ENCODE assay signal across 32 cellular contexts in genomic region chr15:36731025-36731424, GRCh38.
"Had no signal": no experiment of that assay in that cellular context is flagged by ENCODE, and none has a peak within 500 bp of the region (broad histone marks: within the 10 kb centered on the region; RNA-seq: fewer than 3 reads in every experiment).

No MANE protein-coding gene starts in this region.

- H2AFZ ChIP-seq: hepatocyte had no signal

- H3K36me3 ChIP-seq: ascending aorta, breast epithelium, cardiac muscle cell, colonic mucosa, esophagus squamous epithelium, gastroesophageal sphincter, heart right ventricle, WERI-Rb-1 had no signal

- H3K4me1 ChIP-seq: ascending aorta, breast epithelium, colonic mucosa, esophagus squamous epithelium, gastroesophageal sphincter had no signal

- H3K27me3 ChIP-seq: ascending aorta, breast epithelium, cardiac muscle cell, colonic mucosa, esophagus squamous epithelium, gastroesophageal sphincter, heart right ventricle, hepatocyte had no signal

- H3K4me3 ChIP-seq: ascending aorta, breast epithelium, cardiac muscle cell, colonic mucosa, esophagus squamous epithelium, gastroesophageal sphincter, heart right ventricle, hepatocyte had no signal

- H3K27ac ChIP-seq: ascending aorta, breast epithelium, colonic mucosa, epithelial cell of prostate, esophagus squamous epithelium, gastroesophageal sphincter, heart right ventricle, hepatocyte, WERI-Rb-1 had no signal

- H3K79me2 ChIP-seq: hepatocyte had no signal

- FAIRE-seq: endometrium, endothelial cell of umbilical vein had no signal

- ATAC-seq: activated CD4-positive, CD25-positive, alpha-beta regulatory T cell treated with anti-CD3 and anti-CD28 coated beads, Interleukin-2, amount 50 U/mL, for 24 hours; activated CD8-positive, alpha-beta memory T cell treated with anti-CD3 and anti-CD28 coated beads, Interleukin-2, amount 10 ng/mL, durations not matched to agents 7 days and 5 days; activated CD8-positive, alpha-beta T cell treated with anti-CD3 and anti-CD28 coated beads, Interleukin-2, amount 10 ng/mL, durations not matched to agents 7 days and 5 days; activated naive CD4-positive, alpha-beta T cell treated with anti-CD3 and anti-CD28 coated beads, Interleukin-2, amount 50 U/mL, for 72 hours; gastroesophageal sphincter; heart right ventricle had no signal

- DNase-seq: activated B cell treated with CpG ODN at 0.5 μM for 24 hours; activated CD4-positive, alpha-beta T cell treated with anti-CD3 and anti-CD28 coated beads for 48 hours; activated CD4-positive, alpha-beta T cell treated with anti-CD3 and anti-CD28 coated beads, Interleukin-2, amount 50 U/mL, for 1 hour; activated CD4-positive, alpha-beta T cell treated with anti-CD3 and anti-CD28 coated beads, Interleukin-2, amount 50 U/mL, for 48 hours; activated CD8-positive, alpha-beta memory T cell treated with anti-CD3 and anti-CD28 coated beads, Interleukin-2, amount 10 ng/mL, durations not matched to agents 7 days and 5 days; activated CD8-positive, alpha-beta memory T cell treated with anti-CD3 and anti-CD28 coated beads, Interleukin-2, amount 50 U/mL, for 4 hours; activated CD8-positive, alpha-beta T cell treated with anti-CD3 and anti-CD28 coated beads, Interleukin-2, amount 10 ng/mL, durations not matched to agents 7 days and 5 days; activated effector memory CD4-positive, alpha-beta T cell treated with anti-CD3 and anti-CD28 coated beads, Interleukin-2, amount 50 U/mL, for 16 hours; activated naive CD4-positive, alpha-beta T cell; activated naive CD4-positive, alpha-beta T cell treated with anti-CD3 and anti-CD28 coated beads, Interleukin-2, amount 10 ng/mL, durations not matched to agents 7 days and 5 days; activated naive CD8-positive, alpha-beta T cell treated with anti-CD3 and anti-CD28 coated beads, Interleukin-2, amount 10 ng/mL, durations not matched to agents 7 days and 5 days; activated T-cell treated with anti-CD3 and anti-CD28 coated beads, Interleukin-2, amount 50 U/mL, for 1 hour; activated T-cell treated with anti-CD3 and anti-CD28 coated beads, Interleukin-2, amount 50 U/mL, for 48 hours; central memory CD4-positive, alpha-beta T cell; cerebellar nuclear complex; colonic mucosa; effector CD8-positive, alpha-beta T cell; esophagus squamous epithelium; foreskin melanocyte; heart right ventricle; T-helper 9 cell; WERI-Rb-1 had no signal

- H3K9me3 ChIP-seq: ascending aorta, breast epithelium, colonic mucosa, esophagus squamous epithelium, gastroesophageal sphincter, heart right ventricle had no signal

- H3K4me2 ChIP-seq: hepatocyte had no signal
